In genomic region chr4:154329268-154329858, GRCh38 we compare ENCODE assay signal across 8 cellular contexts.
DNase-seq lines count a peak whose midpoint lies in the region; ATAC-seq and TF ChIP-seq lines count a peak whose summit lies in the region.

No MANE protein-coding gene starts in this region.

- no peaks in the 10 kb centered on the region for H3K9me3 ChIP-seq in left ventricle myocardium inferior (replicated peaks)
- no peaks in the 10 kb centered on the region for H3K9me3 ChIP-seq in SK-N-MC (ENCODE audit: low read depth, low read length)
- H3K9me3 ChIP-seq in CD4-positive, alpha-beta T cell (ENCODE audit: control insufficient read depth, low read length) = no peaks in the 10 kb centered on the region

- no peaks in the 10 kb centered on the region for H3K36me3 Mint-ChIP-seq in CD4-positive, alpha-beta T cell (ENCODE audit: low read depth)

- no peak overlapping the region for H3K27ac Mint-ChIP-seq in CD4-positive, alpha-beta T cell

- H3K9me3 Mint-ChIP-seq in CD4-positive, alpha-beta T cell = no peaks in the 10 kb centered on the region

- no peak overlapping the region for H3K4me3 ChIP-seq in left ventricle myocardium inferior
- H3K4me3 ChIP-seq in SK-N-MC = no peak overlapping the region

- H3K27me3 ChIP-seq in left ventricle myocardium inferior (ENCODE audit: low read depth) = peaks cover 47% of the 10 kb centered on the region
- peaks cover 22% of the 10 kb centered on the region for H3K27me3 ChIP-seq in CD4-positive, alpha-beta T cell (ENCODE audit: control insufficient read depth, insufficient read depth, low read length)

- no peak for ATAC-seq in CD4-positive, alpha-beta T cell (ENCODE audit: poor library complexity)

- peaks cover 60% of the 10 kb centered on the region for H3K27me3 Mint-ChIP-seq in CD4-positive, alpha-beta T cell

- POLR2A ChIA-PET in CD4-positive, alpha-beta T cell (lab: Charles Lee) = no interaction called here

- no peak for DNase-seq in left ventricle myocardium inferior
- no peak for DNase-seq in cardiac septum (ENCODE audit: low spot score)
- DNase-seq in SK-N-MC (ENCODE audit: low read depth, low spot score) = peak; percentile 39
- DNase-seq in iris pigment epithelial cell (ENCODE audit: low read depth) = peak; percentile 38
- DNase-seq in globus pallidus (ENCODE audit: low spot score) = no peak
- DNase-seq in CD4-positive, alpha-beta T cell = no peak
- no peak for DNase-seq in epidermal melanocyte (ENCODE audit: insufficient read length, low spot score)
- DNase-seq in germinal center (ENCODE audit: low spot score) = no peak

- no peaks in the 10 kb centered on the region for H3K36me3 ChIP-seq in left ventricle myocardium inferior
- no peaks in the 10 kb centered on the region for H3K36me3 ChIP-seq in SK-N-MC (ENCODE audit: insufficient read depth, low read length)

- CTCF ChIA-PET in CD4-positive, alpha-beta T cell (lab: Charles Lee) = no interaction called here

- no peaks in the 10 kb centered on the region for H3K4me1 ChIP-seq in left ventricle myocardium inferior

- peak; percentile 35 for TF ChIP-seq CTCF in left ventricle myocardium inferior (IDR thresholded peaks at IDR 0.05; ENCODE audit: borderline replicate concordance)
- TF ChIP-seq CTCF in CD4-positive, alpha-beta T cell (IDR thresholded peaks at IDR 0.05) = no peak

- H3K27ac ChIP-seq in left ventricle myocardium inferior (replicated peaks) (no peak overlapping the region), SK-N-MC (no peak overlapping the region)
- no peak overlapping the region for H3K27ac ChIP-seq in CD4-positive, alpha-beta T cell (ENCODE audit: low read depth, low read length)

- no peaks in the 10 kb centered on the region for H3K4me1 Mint-ChIP-seq in CD4-positive, alpha-beta T cell (ENCODE audit: low read depth)

- intact Hi-C loops in left ventricle myocardium inferior (cut with micrococcal nuclease) = no loop called here
- intact Hi-C loops in cardiac septum (cut with DNase I) = no loop called here
- intact Hi-C loops in CD4-positive, alpha-beta T cell (cut with DNase I, micrococcal nuclease) = no loop called here

- H3K4me3 Mint-ChIP-seq in CD4-positive, alpha-beta T cell = no peak overlapping the region

- H3K9ac ChIP-seq in SK-N-MC (ENCODE audit: insufficient read length) = no peak overlapping the region

Comparison
In these comparisons a context has a peak if more than half of its experiments do, and no peak if none do; other contexts are left out.
1. DNase-seq: peak in SK-N-MC (single experiment) and iris pigment epithelial cell (single experiment); none in left ventricle myocardium inferior (single experiment), cardiac septum (single experiment), globus pallidus (single experiment), CD4-positive, alpha-beta T cell (0 of 10), epidermal melanocyte (single experiment) and germinal center (single experiment).